18 cellular contexts compared by ENCODE assay signal in genomic region chr22:42335839-42336378, GRCh38.
DNase-seq lines count a peak whose midpoint lies in the region; ATAC-seq, FAIRE-seq and TF ChIP-seq lines count a peak whose summit lies in the region.
"Had no signal": no experiment of that assay in that cellular context is flagged by ENCODE, and none has a peak within 500 bp of the region (broad histone marks: within the 10 kb centered on the region; RNA-seq: fewer than 3 reads in every experiment).

No MANE protein-coding gene starts in this region.

- no peaks in the 10 kb centered on the region for H3K79me2 ChIP-seq in PC-3 (ENCODE audit: low read length)

- no peak for FAIRE-seq in pancreas (lab: Jason Lieb, UNC)
- no peak for FAIRE-seq in frontal cortex (lab: Jason Lieb, UNC)
- FAIRE-seq: D721Med, H54 had no signal

- no peak overlapping the region for H4K8ac ChIP-seq in IMR-90 (ENCODE audit: low read depth in 2 of 2, low read length in 2 of 2)

- POLR2A ChIA-PET in IMR-90 (lab: Charles Lee; ENCODE audit: unreplicated experiment) (no interaction called here), PC-3 (lab: Charles Lee; ENCODE audit: unreplicated experiment) (no interaction called here)

- CTCF ChIA-PET in IMR-90 (lab: Yijun Ruan, JAX) (no interaction called here), PC-3 (lab: Charles Lee) (no interaction called here)

- H3K9me3 ChIP-seq in IMR-90 (ENCODE audit: control insufficient read depth, insufficient read depth, low read length), result no peaks in the 10 kb centered on the region
- no peaks in the 10 kb centered on the region for H3K9me3 ChIP-seq in RWPE2 (ENCODE audit: severe bottlenecking)
- no peaks in the 10 kb centered on the region for H3K9me3 ChIP-seq in pancreas
- H3K9me3 ChIP-seq in PC-3 (ENCODE audit: low read length), result no peaks in the 10 kb centered on the region
- H3K9me3 ChIP-seq: Peyer's patch, SJCRH30 had no signal

- H3K4me1 ChIP-seq in IMR-90 (ENCODE audit: control insufficient read depth, insufficient read depth, low read length), result no peaks in the 10 kb centered on the region
- no peaks in the 10 kb centered on the region for H3K4me1 ChIP-seq in RWPE2 (ENCODE audit: insufficient read depth, poor library complexity, severe bottlenecking)
- peaks cover 0 to 4% (median 0%) of the 10 kb centered on the region in 3 donors for H3K4me1 ChIP-seq in pancreas
- no peaks in the 10 kb centered on the region for H3K4me1 ChIP-seq in PC-3 (ENCODE audit: insufficient read depth, low read length)

- no peak overlapping the region for H3K56ac ChIP-seq in IMR-90 (ENCODE audit: extremely low read depth, insufficient read depth, low read length)

- H2AK5ac ChIP-seq in IMR-90 (ENCODE audit: low read depth, low read length), result no peak overlapping the region

- no peak overlapping the region for H3K4me3 ChIP-seq in IMR-90 (ENCODE audit: insufficient read depth, low read depth, low read length)
- no peak overlapping the region for H3K4me3 ChIP-seq in RWPE2 (ENCODE audit: severe bottlenecking)
- H3K4me3 ChIP-seq in pancreas, result no peak overlapping the region
- no peak overlapping the region for H3K4me3 ChIP-seq in PC-3 (ENCODE audit: low read length)
- H3K4me3 ChIP-seq: Peyer's patch, SJCRH30 had no signal

- ATAC-seq in IMR-90 (ENCODE audit: low read depth) (no peak), RWPE2 (ENCODE audit: low read depth) (peak; percentile 36; the same call in 2 of the 3 replicates), pancreas (peak in 3 of 4 donors; percentile 38 to 61 (median 42)), PC-3 (no peak)

- BruUV-seq in IMR-90 (replicated peaks; lab: Mats Ljungman, UMichigan), result no TSS peak
- no TSS peak for BruUV-seq in PC-3 (replicated peaks; lab: Mats Ljungman, UMichigan)

- WGBS in IMR-90 (ENCODE audit: extremely low coverage in 2 of 2, insufficient read length in 1 of 2), 2 experiments, result 61% methylated on average over 4 of the region's 11 CpGs; no CpG with 5 or more reads in 1 of the 2 experiments
- 46 to 50% methylated on average over 11 of the region's 11 CpGs for WGBS in pancreas, 2 donors

- no peak for TF ChIP-seq POLR2A in IMR-90 (IDR thresholded peaks at IDR 0.05; ENCODE audit: low read depth, low read length)

- no peak overlapping the region for H2AK9ac ChIP-seq in IMR-90 (replicated peaks; ENCODE audit: low read depth, low read length, poor library complexity)

- TF ChIP-seq CTCF in IMR-90 (conservative IDR thresholded peaks at IDR 0.05; ENCODE audit: low read depth, low read length) (no peak), RWPE2 (IDR thresholded peaks at IDR 0.05; ENCODE audit: poor library complexity, severe bottlenecking) (no peak), pancreas (IDR thresholded peaks at IDR 0.05) (no peak), PC-3 (conservative IDR thresholded peaks at IDR 0.05; ENCODE audit: low read depth, low read length) (no peak)

- no peak overlapping the region for H3K27ac ChIP-seq in IMR-90 (ENCODE audit: insufficient read depth, low read length)
- no peak overlapping the region for H3K27ac ChIP-seq in RWPE2 (ENCODE audit: poor library complexity, severe bottlenecking)
- H3K27ac ChIP-seq in pancreas, result no peak overlapping the region
- no peak overlapping the region for H3K27ac ChIP-seq in PC-3 (ENCODE audit: low read length)
- H3K27ac ChIP-seq: Peyer's patch, SJCRH30 had no signal

- H3K79me1 ChIP-seq in IMR-90 (ENCODE audit: low read depth in 1 of 2, low read length in 2 of 2), result no peaks in the 10 kb centered on the region

- H3K9ac ChIP-seq in IMR-90 (ENCODE audit: low read depth, low read length), result no peak overlapping the region
- no peak overlapping the region for H3K9ac ChIP-seq in PC-3 (ENCODE audit: low read length)

- H4K5ac ChIP-seq in IMR-90 (ENCODE audit: low read depth, low read length), result no peak overlapping the region

- no peak overlapping the region for H3K18ac ChIP-seq in IMR-90 (ENCODE audit: low read depth, low read length)

- no peak overlapping the region for H3K23ac ChIP-seq in IMR-90 (ENCODE audit: low read depth, low read length)

- H3K27me3 ChIP-seq in IMR-90 (ENCODE audit: control insufficient read depth, insufficient read depth, low read length), result peaks cover 14% of the 10 kb centered on the region
- H3K27me3 ChIP-seq in RWPE2 (ENCODE audit: insufficient read depth, poor library complexity, severe bottlenecking), result no peaks in the 10 kb centered on the region
- no peaks in the 10 kb centered on the region for H3K27me3 ChIP-seq in pancreas
- H3K27me3 ChIP-seq in PC-3 (ENCODE audit: low read length), result no peaks in the 10 kb centered on the region
- H3K27me3 ChIP-seq: Peyer's patch had no signal

- no peak overlapping the region for H4K91ac ChIP-seq in IMR-90 (ENCODE audit: insufficient read depth, low read depth, low read length)

- H3K36me3 ChIP-seq in IMR-90 (ENCODE audit: control insufficient read depth, insufficient read depth, low read length) (no peaks in the 10 kb centered on the region), RWPE2 (ENCODE audit: low read depth) (no peaks in the 10 kb centered on the region), pancreas (no peaks in the 10 kb centered on the region), PC-3 (ENCODE audit: low read depth, low read length) (no peaks in the 10 kb centered on the region)
- H3K36me3 ChIP-seq: Peyer's patch, SJCRH30 had no signal

- H3K9me1 ChIP-seq in IMR-90 (ENCODE audit: insufficient read depth, low read length), result no peaks in the 10 kb centered on the region

- H2BK5ac ChIP-seq in IMR-90 (ENCODE audit: low read depth, low read length, poor library complexity, severe bottlenecking), result no peak overlapping the region

- in situ Hi-C loops in IMR-90 (cut with MboI; ENCODE audit: low sequenced_read_pairs), result no loop called here

- intact Hi-C loops in IMR-90 (cut with micrococcal nuclease) (no loop called here), pancreas (cut with DNase I) (no loop called here), PC-3 (cut with micrococcal nuclease) (no loop called here)

- no peaks in the 10 kb centered on the region for H3K9me2 ChIP-seq in PC-3 (replicated peaks; ENCODE audit: low read length)

- no peaks in the 10 kb centered on the region for H3F3A ChIP-seq in PC-3 (ENCODE audit: low read length, unreplicated experiment)

- no peak overlapping the region for H3K4ac ChIP-seq in IMR-90 (ENCODE audit: low read depth, low read length)

- H2BK120ac ChIP-seq in IMR-90 (ENCODE audit: low read depth, low read length), result no peak overlapping the region

- H3K14ac ChIP-seq in IMR-90 (replicated peaks; ENCODE audit: low read depth, low read length), result no peak overlapping the region

- H4K20me1 ChIP-seq in IMR-90 (ENCODE audit: insufficient read depth, low read length) (0 out of 2 replicates have a peak, but pooled peaks cover 5% of the 10 kb centered on the region), PC-3 (ENCODE audit: low read length) (no peaks in the 10 kb centered on the region)

- no peak for TF ChIP-seq RAD21 in IMR-90 (IDR thresholded peaks at IDR 0.05; ENCODE audit: low read length)

- peak overlapping the region; percentile 7 for H2AFZ ChIP-seq in IMR-90 (replicated peaks; ENCODE audit: low read length, poor library complexity)
- no peak overlapping the region for H2AFZ ChIP-seq in PC-3 (ENCODE audit: low read length)

- no peak overlapping the region for H2BK20ac ChIP-seq in IMR-90 (ENCODE audit: low read depth, low read length)

- DNase-seq in NCI-H748 (lab: John Stamatoyannopoulos, UW; ENCODE audit: unreplicated experiment), result peak; percentile 43
- no peak for DNase-seq in NCI-H748 treated with DMSO at 0.1 percent for 48 hours (lab: John Stamatoyannopoulos, UW)
- no peak for DNase-seq in IMR-90
- DNase-seq in RWPE2 (ENCODE audit: low spot score), result no peak
- DNase-seq in pancreas, result no peak
- no peak for DNase-seq in frontal cortex (ENCODE audit: low spot score in 2 of 2)
- no peak for DNase-seq in AG20443 (ENCODE audit: low spot score)
- no peak for DNase-seq in PC-3
- DNase-seq: AML-193; CD4-positive, alpha-beta memory T cell; Kasumi-1; NCI-H1436 treated with DMSO at 0.1 percent for 48 hours; NCI-H2107; NCI-H774; Peyer's patch had no signal

- no peak overlapping the region for H2BK15ac ChIP-seq in IMR-90 (ENCODE audit: low read depth, low read length)

- H3K4me2 ChIP-seq in IMR-90 (ENCODE audit: low read depth, low read length) (no peak overlapping the region), PC-3 (ENCODE audit: low read length) (no peak overlapping the region)

- dilution Hi-C loops in IMR-90 (cut with HindIII; ENCODE audit: low sequenced_read_pairs, unreplicated experiment), result no loop called here

TF ChIP-seq in IMR-90, 13 proteins besides CTCF, POLR2A, EP300 and RAD21:
- TF ChIP-seq MAFK (IDR thresholded peaks at IDR 0.05; ENCODE audit: low read depth, low read length) (no peak), SMC3 (IDR thresholded peaks at IDR 0.05; ENCODE audit: low read depth, low read length) (no peak), ELK1 (IDR thresholded peaks at IDR 0.05; ENCODE audit: borderline replicate concordance, low read depth, low read length) (no peak), MAZ (IDR thresholded peaks at IDR 0.05; ENCODE audit: borderline replicate concordance, low read depth, low read length) (no peak), NFE2L2 (IDR thresholded peaks at IDR 0.05; ENCODE audit: low read depth, low read length) (no peak), FOS (IDR thresholded peaks at IDR 0.05; ENCODE audit: low read depth, low read length) (no peak)

Comparison
In these comparisons a context has a peak if more than half of its experiments do, and no peak if none do; other contexts are left out.
1. ATAC-seq: peak in RWPE2 (single experiment) and pancreas (3 of 4); none in IMR-90 (single experiment) and PC-3 (single experiment).